Comparison of ENCODE assay signal across 20 cellular contexts in the genomic region with DNA sequence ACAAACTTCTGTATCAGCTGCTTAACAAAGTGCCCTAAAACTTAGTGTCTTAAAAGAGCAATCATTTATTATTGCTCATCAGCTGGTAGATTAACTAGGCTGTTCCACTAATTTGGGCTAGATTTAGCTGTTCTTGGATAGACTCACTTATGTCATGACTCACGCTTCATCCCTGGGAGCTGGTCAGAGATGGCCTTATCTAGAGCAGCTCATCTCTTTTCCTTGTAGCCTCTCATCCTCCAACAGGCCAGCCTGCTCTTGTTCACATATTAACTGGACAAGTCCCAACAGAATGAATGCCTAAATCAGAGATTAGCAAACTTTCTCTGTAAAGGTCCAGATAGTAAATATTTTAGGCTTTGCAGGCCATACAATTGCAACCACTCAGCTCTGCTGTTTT.
"Had no signal": no experiment of that assay in that cellular context is flagged by ENCODE, and none has a peak within 500 bp of the region (broad histone marks: within the 10 kb centered on the region; RNA-seq: fewer than 3 reads in every experiment).

No MANE protein-coding gene starts in this region.

- H3K36me3 Mint-ChIP-seq: activated naive CD8-positive, alpha-beta T cell; brain; memory B cell; naive thymus-derived CD8-positive, alpha-beta T cell had no signal

- H3K9me3 ChIP-seq: mucosa of descending colon, tibial nerve, vagina had no signal

- DNase-seq: activated B cell treated with CpG ODN at 0.5 μM for 24 hours; activated CD4-positive, alpha-beta T cell treated with anti-CD3 and anti-CD28 coated beads, Interleukin-2, amount 10 ng/mL, durations not matched to agents 24 days and 14 days; activated CD8-positive, alpha-beta memory T cell treated with anti-CD3 and anti-CD28 coated beads, Interleukin-2, amount 50 U/mL, for 4 hours; activated CD8-positive, alpha-beta T cell treated with anti-CD3 and anti-CD28 coated beads, Interleukin-2, amount 10 ng/mL, durations not matched to agents 7 days and 5 days; activated gamma-delta T cell; activated T-cell treated with anti-CD3 and anti-CD28 coated beads, Interleukin-2, amount 50 U/mL, for 48 hours; effector memory CD4-positive, alpha-beta T cell; head of caudate nucleus; mucosa of descending colon; naive thymus-derived CD8-positive, alpha-beta T cell; stimulated activated CD4-positive, alpha-beta T cell treated with anti-CD3 and anti-CD28 coated beads, Interleukin-4, amount 100 ng/mL, for 1 hour; stimulated activated naive CD4-positive, alpha-beta T cell had no signal

- FAIRE-seq: frontal cortex, TTC549 had no signal

- ATAC-seq: activated CD8-positive, alpha-beta T cell treated with anti-CD3 and anti-CD28 coated beads, Interleukin-2, amount 10 ng/mL, durations not matched to agents 7 days and 5 days; mucosa of descending colon; naive thymus-derived CD8-positive, alpha-beta T cell had no signal

- H3K36me3 ChIP-seq: tibial nerve, vagina had no signal

- H3K4me1 Mint-ChIP-seq: activated B cell treated with CpG ODN at 0.5 μM for 24 hours; activated CD4-positive, alpha-beta T cell treated with anti-CD3 and anti-CD28 coated beads, Interleukin-2, amount 10 ng/mL, durations not matched to agents 24 days and 14 days; central memory CD8-positive, alpha-beta T cell; naive thymus-derived CD8-positive, alpha-beta T cell had no signal

- H3K27me3 ChIP-seq: tibial nerve, vagina had no signal

- H3K9me3 Mint-ChIP-seq: activated B cell treated with CpG ODN at 0.5 μM for 24 hours; activated CD4-positive, alpha-beta T cell treated with anti-CD3 and anti-CD28 coated beads, Interleukin-2, amount 10 ng/mL, durations not matched to agents 24 days and 14 days; brain; memory B cell had no signal

- H3K4me1 ChIP-seq: tibial nerve, vagina had no signal

- H3K27me3 Mint-ChIP-seq: activated B cell treated with CpG ODN at 0.5 μM for 24 hours; activated CD4-positive, alpha-beta T cell treated with anti-CD3 and anti-CD28 coated beads, Interleukin-2, amount 10 ng/mL, durations not matched to agents 24 days and 14 days; activated naive CD8-positive, alpha-beta T cell; brain; central memory CD8-positive, alpha-beta T cell had no signal

- H3K4me3 ChIP-seq: mucosa of descending colon, tibial nerve, vagina had no signal

- H3K27ac Mint-ChIP-seq: activated B cell treated with CpG ODN at 0.5 μM for 24 hours; activated CD4-positive, alpha-beta T cell treated with anti-CD3 and anti-CD28 coated beads, Interleukin-2, amount 10 ng/mL, durations not matched to agents 24 days and 14 days; activated CD8-positive, alpha-beta T cell treated with anti-CD3 and anti-CD28 coated beads, Interleukin-2, amount 10 ng/mL, durations not matched to agents 7 days and 5 days; activated naive CD8-positive, alpha-beta T cell; brain; memory B cell; naive thymus-derived CD8-positive, alpha-beta T cell had no signal

- H3K4me3 Mint-ChIP-seq: activated B cell treated with CpG ODN at 0.5 μM for 24 hours; activated CD4-positive, alpha-beta T cell treated with anti-CD3 and anti-CD28 coated beads, Interleukin-2, amount 10 ng/mL, durations not matched to agents 24 days and 14 days; activated CD8-positive, alpha-beta T cell treated with anti-CD3 and anti-CD28 coated beads, Interleukin-2, amount 10 ng/mL, durations not matched to agents 7 days and 5 days; activated naive CD8-positive, alpha-beta T cell; brain; central memory CD8-positive, alpha-beta T cell; memory B cell; naive thymus-derived CD8-positive, alpha-beta T cell had no signal

- H3K27ac ChIP-seq: tibial nerve, vagina had no signal
